In the genomic region with DNA sequence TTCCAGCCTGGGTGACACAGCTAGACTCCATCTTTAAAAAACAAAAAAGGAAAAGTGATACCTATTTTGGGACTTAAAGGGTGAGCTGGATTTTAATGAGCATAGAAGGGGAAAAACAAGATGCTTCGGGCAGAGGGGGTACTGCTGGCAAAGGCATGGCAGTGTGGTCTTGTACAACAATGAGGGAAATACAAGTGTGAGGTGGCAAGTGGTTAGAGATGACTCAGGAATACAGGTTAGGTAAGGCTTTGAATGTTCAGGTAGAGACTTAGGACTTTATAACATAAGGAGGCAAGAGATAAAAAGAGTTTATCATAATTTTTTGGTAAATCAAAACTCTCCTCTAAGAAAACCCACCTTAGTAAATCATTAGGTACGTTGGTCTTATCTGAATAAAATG, we compare ENCODE assay signal across 2 cellular contexts.
TF ChIP-seq lines count a peak whose summit lies in the region.

No MANE protein-coding gene starts in this region.

TF ChIP-seq in GM23338, 12 proteins besides CTCF, POLR2A, EP300 and RAD21 (continued from another document):
- TF ChIP-seq, protein P1, sequence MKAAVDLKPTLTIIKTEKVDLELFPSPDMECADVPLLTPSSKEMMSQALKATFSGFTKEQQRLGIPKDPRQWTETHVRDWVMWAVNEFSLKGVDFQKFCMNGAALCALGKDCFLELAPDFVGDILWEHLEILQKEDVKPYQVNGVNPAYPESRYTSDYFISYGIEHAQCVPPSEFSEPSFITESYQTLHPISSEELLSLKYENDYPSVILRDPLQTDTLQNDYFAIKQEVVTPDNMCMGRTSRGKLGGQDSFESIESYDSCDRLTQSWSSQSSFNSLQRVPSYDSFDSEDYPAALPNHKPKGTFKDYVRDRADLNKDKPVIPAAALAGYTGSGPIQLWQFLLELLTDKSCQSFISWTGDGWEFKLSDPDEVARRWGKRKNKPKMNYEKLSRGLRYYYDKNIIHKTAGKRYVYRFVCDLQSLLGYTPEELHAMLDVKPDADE (IDR thresholded peaks at IDR 0.05), result no peak
- TF ChIP-seq EZH2phosphoT487 (IDR thresholded peaks at IDR 0.05; ENCODE audit: unreplicated experiment) (no peak), POLR2AphosphoS5 (IDR thresholded peaks at IDR 0.05; ENCODE audit: low read depth) (no peak), ZNF114 (CRISPR knock-in tag; IDR thresholded peaks at IDR 0.05) (no peak), CREB1 (CRISPR knock-in tag; IDR thresholded peaks at IDR 0.05; ENCODE audit: low read depth) (no peak), NANOG (IDR thresholded peaks at IDR 0.05; ENCODE audit: borderline replicate concordance) (no peak), EZH2 (IDR thresholded peaks at IDR 0.05; ENCODE audit: low read depth, unreplicated experiment) (no peak)
- TF ChIP-seq, protein P2, sequence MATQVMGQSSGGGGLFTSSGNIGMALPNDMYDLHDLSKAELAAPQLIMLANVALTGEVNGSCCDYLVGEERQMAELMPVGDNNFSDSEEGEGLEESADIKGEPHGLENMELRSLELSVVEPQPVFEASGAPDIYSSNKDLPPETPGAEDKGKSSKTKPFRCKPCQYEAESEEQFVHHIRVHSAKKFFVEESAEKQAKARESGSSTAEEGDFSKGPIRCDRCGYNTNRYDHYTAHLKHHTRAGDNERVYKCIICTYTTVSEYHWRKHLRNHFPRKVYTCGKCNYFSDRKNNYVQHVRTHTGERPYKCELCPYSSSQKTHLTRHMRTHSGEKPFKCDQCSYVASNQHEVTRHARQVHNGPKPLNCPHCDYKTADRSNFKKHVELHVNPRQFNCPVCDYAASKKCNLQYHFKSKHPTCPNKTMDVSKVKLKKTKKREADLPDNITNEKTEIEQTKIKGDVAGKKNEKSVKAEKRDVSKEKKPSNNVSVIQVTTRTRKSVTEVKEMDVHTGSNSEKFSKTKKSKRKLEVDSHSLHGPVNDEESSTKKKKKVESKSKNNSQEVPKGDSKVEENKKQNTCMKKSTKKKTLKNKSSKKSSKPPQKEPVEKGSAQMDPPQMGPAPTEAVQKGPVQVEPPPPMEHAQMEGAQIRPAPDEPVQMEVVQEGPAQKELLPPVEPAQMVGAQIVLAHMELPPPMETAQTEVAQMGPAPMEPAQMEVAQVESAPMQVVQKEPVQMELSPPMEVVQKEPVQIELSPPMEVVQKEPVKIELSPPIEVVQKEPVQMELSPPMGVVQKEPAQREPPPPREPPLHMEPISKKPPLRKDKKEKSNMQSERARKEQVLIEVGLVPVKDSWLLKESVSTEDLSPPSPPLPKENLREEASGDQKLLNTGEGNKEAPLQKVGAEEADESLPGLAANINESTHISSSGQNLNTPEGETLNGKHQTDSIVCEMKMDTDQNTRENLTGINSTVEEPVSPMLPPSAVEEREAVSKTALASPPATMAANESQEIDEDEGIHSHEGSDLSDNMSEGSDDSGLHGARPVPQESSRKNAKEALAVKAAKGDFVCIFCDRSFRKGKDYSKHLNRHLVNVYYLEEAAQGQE (IDR thresholded peaks at IDR 0.05; ENCODE audit: unreplicated experiment), result no peak
- TF ChIP-seq, protein P3, sequence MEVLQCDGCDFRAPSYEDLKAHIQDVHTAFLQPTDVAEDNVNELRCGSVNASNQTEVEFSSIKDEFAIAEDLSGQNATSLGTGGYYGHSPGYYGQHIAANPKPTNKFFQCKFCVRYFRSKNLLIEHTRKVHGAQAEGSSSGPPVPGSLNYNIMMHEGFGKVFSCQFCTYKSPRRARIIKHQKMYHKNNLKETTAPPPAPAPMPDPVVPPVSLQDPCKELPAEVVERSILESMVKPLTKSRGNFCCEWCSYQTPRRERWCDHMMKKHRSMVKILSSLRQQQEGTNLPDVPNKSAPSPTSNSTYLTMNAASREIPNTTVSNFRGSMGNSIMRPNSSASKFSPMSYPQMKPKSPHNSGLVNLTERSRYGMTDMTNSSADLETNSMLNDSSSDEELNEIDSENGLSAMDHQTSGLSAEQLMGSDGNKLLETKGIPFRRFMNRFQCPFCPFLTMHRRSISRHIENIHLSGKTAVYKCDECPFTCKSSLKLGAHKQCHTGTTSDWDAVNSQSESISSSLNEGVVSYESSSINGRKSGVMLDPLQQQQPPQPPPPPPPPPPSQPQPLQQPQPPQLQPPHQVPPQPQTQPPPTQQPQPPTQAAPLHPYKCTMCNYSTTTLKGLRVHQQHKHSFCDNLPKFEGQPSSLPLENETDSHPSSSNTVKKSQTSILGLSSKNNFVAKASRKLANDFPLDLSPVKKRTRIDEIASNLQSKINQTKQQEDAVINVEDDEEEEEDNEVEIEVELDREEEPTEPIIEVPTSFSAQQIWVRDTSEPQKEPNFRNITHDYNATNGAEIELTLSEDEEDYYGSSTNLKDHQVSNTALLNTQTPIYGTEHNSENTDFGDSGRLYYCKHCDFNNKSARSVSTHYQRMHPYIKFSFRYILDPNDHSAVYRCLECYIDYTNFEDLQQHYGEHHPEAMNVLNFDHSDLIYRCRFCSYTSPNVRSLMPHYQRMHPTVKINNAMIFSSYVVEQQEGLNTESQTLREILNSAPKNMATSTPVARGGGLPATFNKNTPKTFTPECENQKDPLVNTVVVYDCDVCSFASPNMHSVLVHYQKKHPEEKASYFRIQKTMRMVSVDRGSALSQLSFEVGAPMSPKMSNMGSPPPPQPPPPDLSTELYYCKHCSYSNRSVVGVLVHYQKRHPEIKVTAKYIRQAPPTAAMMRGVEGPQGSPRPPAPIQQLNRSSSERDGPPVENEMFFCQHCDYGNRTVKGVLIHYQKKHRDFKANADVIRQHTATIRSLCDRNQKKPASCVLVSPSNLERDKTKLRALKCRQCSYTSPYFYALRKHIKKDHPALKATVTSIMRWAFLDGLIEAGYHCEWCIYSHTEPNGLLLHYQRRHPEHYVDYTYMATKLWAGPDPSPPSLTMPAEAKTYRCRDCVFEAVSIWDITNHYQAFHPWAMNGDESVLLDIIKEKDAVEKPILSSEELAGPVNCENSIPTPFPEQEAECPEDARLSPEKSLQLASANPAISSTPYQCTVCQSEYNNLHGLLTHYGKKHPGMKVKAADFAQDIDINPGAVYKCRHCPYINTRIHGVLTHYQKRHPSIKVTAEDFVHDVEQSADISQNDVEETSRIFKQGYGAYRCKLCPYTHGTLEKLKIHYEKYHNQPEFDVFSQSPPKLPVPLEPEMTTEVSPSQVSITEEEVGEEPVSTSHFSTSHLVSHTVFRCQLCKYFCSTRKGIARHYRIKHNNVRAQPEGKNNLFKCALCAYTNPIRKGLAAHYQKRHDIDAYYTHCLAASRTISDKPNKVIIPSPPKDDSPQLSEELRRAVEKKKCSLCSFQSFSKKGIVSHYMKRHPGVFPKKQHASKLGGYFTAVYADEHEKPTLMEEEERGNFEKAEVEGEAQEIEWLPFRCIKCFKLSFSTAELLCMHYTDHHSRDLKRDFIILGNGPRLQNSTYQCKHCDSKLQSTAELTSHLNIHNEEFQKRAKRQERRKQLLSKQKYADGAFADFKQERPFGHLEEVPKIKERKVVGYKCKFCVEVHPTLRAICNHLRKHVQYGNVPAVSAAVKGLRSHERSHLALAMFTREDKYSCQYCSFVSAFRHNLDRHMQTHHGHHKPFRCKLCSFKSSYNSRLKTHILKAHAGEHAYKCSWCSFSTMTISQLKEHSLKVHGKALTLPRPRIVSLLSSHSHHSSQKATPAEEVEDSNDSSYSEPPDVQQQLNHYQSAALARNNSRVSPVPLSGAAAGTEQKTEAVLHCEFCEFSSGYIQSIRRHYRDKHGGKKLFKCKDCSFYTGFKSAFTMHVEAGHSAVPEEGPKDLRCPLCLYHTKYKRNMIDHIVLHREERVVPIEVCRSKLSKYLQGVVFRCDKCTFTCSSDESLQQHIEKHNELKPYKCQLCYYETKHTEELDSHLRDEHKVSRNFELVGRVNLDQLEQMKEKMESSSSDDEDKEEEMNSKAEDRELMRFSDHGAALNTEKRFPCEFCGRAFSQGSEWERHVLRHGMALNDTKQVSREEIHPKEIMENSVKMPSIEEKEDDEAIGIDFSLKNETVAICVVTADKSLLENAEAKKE (CRISPR knock-in tag; IDR thresholded peaks at IDR 0.05), result no peak
TF ChIP-seq in GM23338: peak in this region for 0.

TF ChIP-seq in WTC11, 78 proteins besides CTCF, POLR2A, EP300 and RAD21 (continues in another document):
- TF ChIP-seq, protein P4, sequence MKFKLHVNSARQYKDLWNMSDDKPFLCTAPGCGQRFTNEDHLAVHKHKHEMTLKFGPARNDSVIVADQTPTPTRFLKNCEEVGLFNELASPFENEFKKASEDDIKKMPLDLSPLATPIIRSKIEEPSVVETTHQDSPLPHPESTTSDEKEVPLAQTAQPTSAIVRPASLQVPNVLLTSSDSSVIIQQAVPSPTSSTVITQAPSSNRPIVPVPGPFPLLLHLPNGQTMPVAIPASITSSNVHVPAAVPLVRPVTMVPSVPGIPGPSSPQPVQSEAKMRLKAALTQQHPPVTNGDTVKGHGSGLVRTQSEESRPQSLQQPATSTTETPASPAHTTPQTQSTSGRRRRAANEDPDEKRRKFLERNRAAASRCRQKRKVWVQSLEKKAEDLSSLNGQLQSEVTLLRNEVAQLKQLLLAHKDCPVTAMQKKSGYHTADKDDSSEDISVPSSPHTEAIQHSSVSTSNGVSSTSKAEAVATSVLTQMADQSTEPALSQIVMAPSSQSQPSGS (CRISPR knock-in tag; IDR thresholded peaks at IDR 0.05; ENCODE audit: borderline replicate concordance, low read depth), result no peak
- TF ChIP-seq, protein P5, sequence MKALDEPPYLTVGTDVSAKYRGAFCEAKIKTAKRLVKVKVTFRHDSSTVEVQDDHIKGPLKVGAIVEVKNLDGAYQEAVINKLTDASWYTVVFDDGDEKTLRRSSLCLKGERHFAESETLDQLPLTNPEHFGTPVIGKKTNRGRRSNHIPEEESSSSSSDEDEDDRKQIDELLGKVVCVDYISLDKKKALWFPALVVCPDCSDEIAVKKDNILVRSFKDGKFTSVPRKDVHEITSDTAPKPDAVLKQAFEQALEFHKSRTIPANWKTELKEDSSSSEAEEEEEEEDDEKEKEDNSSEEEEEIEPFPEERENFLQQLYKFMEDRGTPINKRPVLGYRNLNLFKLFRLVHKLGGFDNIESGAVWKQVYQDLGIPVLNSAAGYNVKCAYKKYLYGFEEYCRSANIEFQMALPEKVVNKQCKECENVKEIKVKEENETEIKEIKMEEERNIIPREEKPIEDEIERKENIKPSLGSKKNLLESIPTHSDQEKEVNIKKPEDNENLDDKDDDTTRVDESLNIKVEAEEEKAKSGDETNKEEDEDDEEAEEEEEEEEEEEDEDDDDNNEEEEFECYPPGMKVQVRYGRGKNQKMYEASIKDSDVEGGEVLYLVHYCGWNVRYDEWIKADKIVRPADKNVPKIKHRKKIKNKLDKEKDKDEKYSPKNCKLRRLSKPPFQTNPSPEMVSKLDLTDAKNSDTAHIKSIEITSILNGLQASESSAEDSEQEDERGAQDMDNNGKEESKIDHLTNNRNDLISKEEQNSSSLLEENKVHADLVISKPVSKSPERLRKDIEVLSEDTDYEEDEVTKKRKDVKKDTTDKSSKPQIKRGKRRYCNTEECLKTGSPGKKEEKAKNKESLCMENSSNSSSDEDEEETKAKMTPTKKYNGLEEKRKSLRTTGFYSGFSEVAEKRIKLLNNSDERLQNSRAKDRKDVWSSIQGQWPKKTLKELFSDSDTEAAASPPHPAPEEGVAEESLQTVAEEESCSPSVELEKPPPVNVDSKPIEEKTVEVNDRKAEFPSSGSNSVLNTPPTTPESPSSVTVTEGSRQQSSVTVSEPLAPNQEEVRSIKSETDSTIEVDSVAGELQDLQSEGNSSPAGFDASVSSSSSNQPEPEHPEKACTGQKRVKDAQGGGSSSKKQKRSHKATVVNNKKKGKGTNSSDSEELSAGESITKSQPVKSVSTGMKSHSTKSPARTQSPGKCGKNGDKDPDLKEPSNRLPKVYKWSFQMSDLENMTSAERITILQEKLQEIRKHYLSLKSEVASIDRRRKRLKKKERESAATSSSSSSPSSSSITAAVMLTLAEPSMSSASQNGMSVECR (CRISPR knock-in tag; IDR thresholded peaks at IDR 0.05; ENCODE audit: borderline replicate concordance), result no peak
- TF ChIP-seq, protein P6, sequence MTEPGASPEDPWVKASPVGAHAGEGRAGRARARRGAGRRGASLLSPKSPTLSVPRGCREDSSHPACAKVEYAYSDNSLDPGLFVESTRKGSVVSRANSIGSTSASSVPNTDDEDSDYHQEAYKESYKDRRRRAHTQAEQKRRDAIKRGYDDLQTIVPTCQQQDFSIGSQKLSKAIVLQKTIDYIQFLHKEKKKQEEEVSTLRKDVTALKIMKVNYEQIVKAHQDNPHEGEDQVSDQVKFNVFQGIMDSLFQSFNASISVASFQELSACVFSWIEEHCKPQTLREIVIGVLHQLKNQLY (CRISPR knock-in tag; IDR thresholded peaks at IDR 0.05), result no peak
- TF ChIP-seq, protein P7, sequence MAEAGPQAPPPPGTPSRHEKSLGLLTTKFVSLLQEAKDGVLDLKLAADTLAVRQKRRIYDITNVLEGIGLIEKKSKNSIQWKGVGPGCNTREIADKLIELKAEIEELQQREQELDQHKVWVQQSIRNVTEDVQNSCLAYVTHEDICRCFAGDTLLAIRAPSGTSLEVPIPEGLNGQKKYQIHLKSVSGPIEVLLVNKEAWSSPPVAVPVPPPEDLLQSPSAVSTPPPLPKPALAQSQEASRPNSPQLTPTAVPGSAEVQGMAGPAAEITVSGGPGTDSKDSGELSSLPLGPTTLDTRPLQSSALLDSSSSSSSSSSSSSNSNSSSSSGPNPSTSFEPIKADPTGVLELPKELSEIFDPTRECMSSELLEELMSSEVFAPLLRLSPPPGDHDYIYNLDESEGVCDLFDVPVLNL (CRISPR knock-in tag; IDR thresholded peaks at IDR 0.05; ENCODE audit: borderline replicate concordance, low read depth), result no peak
- TF ChIP-seq TEAD4 (CRISPR knock-in tag; IDR thresholded peaks at IDR 0.05) (no peak), ELF4 (CRISPR knock-in tag; IDR thresholded peaks at IDR 0.05; ENCODE audit: low read depth) (no peak)
- TF ChIP-seq, protein P8, sequence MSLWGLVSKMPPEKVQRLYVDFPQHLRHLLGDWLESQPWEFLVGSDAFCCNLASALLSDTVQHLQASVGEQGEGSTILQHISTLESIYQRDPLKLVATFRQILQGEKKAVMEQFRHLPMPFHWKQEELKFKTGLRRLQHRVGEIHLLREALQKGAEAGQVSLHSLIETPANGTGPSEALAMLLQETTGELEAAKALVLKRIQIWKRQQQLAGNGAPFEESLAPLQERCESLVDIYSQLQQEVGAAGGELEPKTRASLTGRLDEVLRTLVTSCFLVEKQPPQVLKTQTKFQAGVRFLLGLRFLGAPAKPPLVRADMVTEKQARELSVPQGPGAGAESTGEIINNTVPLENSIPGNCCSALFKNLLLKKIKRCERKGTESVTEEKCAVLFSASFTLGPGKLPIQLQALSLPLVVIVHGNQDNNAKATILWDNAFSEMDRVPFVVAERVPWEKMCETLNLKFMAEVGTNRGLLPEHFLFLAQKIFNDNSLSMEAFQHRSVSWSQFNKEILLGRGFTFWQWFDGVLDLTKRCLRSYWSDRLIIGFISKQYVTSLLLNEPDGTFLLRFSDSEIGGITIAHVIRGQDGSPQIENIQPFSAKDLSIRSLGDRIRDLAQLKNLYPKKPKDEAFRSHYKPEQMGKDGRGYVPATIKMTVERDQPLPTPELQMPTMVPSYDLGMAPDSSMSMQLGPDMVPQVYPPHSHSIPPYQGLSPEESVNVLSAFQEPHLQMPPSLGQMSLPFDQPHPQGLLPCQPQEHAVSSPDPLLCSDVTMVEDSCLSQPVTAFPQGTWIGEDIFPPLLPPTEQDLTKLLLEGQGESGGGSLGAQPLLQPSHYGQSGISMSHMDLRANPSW (CRISPR knock-in tag; conservative IDR thresholded peaks at IDR 0.05; ENCODE audit: low read depth), result no peak
